ENCODE assay signal across 8 cellular contexts in genomic region chr2:231604685-231605606, GRCh38. TPM values are rescaled to one million over a fixed set of nuclear protein-coding genes. Genes with fewer than 3 reads are reported as not detected.
DNase-seq lines count a peak whose midpoint lies in the region; ATAC-seq and TF ChIP-seq lines count a peak whose summit lies in the region.

No MANE protein-coding gene starts in this region.

- in situ Hi-C loops in astrocyte of the cerebellum (cut with HindIII; ENCODE audit: low sequenced_read_pairs) = no loop called here

- DNase-seq in NCI-H187 (lab: John Stamatoyannopoulos, UW) (peak; percentile 85 to 89), T-helper 9 cell (peak; percentile 98), astrocyte of the cerebellum (ENCODE audit: low read depth) (peak; percentile 95), hepatocyte (ENCODE audit: low spot score) (peak; percentile 99), retina (peak; percentile 97), KG1 (lab: John Stamatoyannopoulos, UW) (no peak)

- peak; percentile 8 for TF ChIP-seq POLR2A in GM15510 (IDR thresholded peaks at IDR 0.05; ENCODE audit: borderline replicate concordance, extremely low read depth, insufficient read length)

- H3K27me3 ChIP-seq in hepatocyte = no peaks in the 10 kb centered on the region

- H3K4me1 ChIP-seq in hepatocyte (ENCODE audit: insufficient read depth) = peaks cover 21% of the 10 kb centered on the region

- H3K27ac ChIP-seq in hepatocyte = peak overlapping the region; percentile 100

- H3K36me3 ChIP-seq in hepatocyte (replicated peaks; ENCODE audit: insufficient read depth, low read depth) = no peaks in the 10 kb centered on the region

- TF ChIP-seq CTCF in astrocyte of the cerebellum (IDR thresholded peaks at IDR 0.05; ENCODE audit: low read depth, low read length, missing control alignments) (no peak), hepatocyte (IDR thresholded peaks at IDR 0.05; ENCODE audit: poor library complexity) (peak; percentile 9)

- no peaks in the 10 kb centered on the region for H3K9me2 ChIP-seq in hepatocyte (replicated peaks; ENCODE audit: insufficient read depth)

- H3K9me3 ChIP-seq in hepatocyte (ENCODE audit: low read depth) = no peaks in the 10 kb centered on the region

- no peak overlapping the region for H2AFZ ChIP-seq in hepatocyte

- peak overlapping the region; percentile 43 for H3K4me3 ChIP-seq in astrocyte of the cerebellum (ENCODE audit: low read depth, low read length)
- H3K4me3 ChIP-seq in hepatocyte = no peak overlapping the region

- H3K4me2 ChIP-seq in hepatocyte = peak overlapping the region; percentile 86

- 25% methylated on average over 44 of the region's 54 CpGs for WGBS in hepatocyte (ENCODE audit: low lambda C conversion rate, missing lambda C conversion rate)

- ATAC-seq in HG02884 (IDR thresholded peaks at IDR 0.05; ENCODE audit: unreplicated experiment) = peak; percentile 84

- no peaks in the 10 kb centered on the region for H4K20me1 ChIP-seq in hepatocyte (ENCODE audit: insufficient read depth, poor library complexity, severe bottlenecking)

- peaks cover 8% of the 10 kb centered on the region for H3K79me2 ChIP-seq in hepatocyte

RNA-seq across cellular contexts. Expression of gene TEX44, which starts 12.3 kb away (rescaled TPM):
- total RNA-seq in hepatocyte = not detected in 2 replicates
- polyA plus RNA-seq in hepatocyte = not detected in 2 replicates
